ENCODE assay signal across 13 cellular contexts in the genomic region with DNA sequence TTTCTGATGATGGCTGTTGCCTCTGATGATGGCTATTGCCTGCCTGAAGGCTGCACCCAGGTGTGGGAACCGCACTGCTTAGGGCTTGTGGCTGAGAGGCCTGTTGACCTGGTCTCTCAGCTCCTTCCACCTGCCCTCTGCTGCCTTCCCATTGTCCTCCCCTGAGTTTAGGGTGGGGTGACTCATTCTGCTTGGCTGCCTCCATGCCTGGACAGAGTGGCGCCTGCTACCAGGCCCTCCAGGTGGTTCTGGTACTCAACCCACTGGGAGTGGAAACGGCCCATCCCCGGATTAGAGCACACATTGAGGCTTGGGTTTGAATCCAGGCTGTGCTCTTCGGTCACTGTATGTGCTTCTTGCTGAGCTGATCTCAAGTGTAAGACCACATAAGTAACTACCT.
A peak's percentile ranks its signal among the peaks of the same experiment; 100 is the strongest.
DNase-seq lines count a peak whose midpoint lies in the region; TF ChIP-seq lines count a peak whose summit lies in the region.
"Had no signal": no experiment of that assay in that cellular context is flagged by ENCODE, and none has a peak within 500 bp of the region (broad histone marks: within the 10 kb centered on the region; RNA-seq: fewer than 3 reads in every experiment).

No MANE protein-coding gene starts in this region.

- no peaks in the 10 kb centered on the region for H3K36me3 ChIP-seq in H7 (replicated peaks; ENCODE audit: control insufficient read depth, insufficient read depth, low read length)
- H3K36me3 ChIP-seq in thyroid gland, result no peaks in the 10 kb centered on the region
- H3K36me3 ChIP-seq: MG63 had no signal

- TF ChIP-seq CTCF in thyroid gland (IDR thresholded peaks at IDR 0.05), result no peak

- H3K4me3 ChIP-seq in H7 (ENCODE audit: insufficient read depth, low read depth, low read length) (no peak overlapping the region), thyroid gland (replicated peaks in 1 of 3) (no peak overlapping the region)
- H3K4me3 ChIP-seq: MG63 had no signal

- no peak overlapping the region for H3K4me3 Mint-ChIP-seq in activated T-helper 2 cell treated with anti-CD3 and anti-CD28 coated beads, Interferon-gamma antibody, Interleukin-2, Interleukin-4, amounts not matched to agents 10 μg/mL and 5 μg/mL and 100 μg/mL, durations not matched to agents 14 hours and 24 hours and 36 hours (ENCODE audit: low read depth)
- H3K4me3 Mint-ChIP-seq: CD8-positive, alpha-beta memory T cell had no signal

- H3K27ac Mint-ChIP-seq in activated T-helper 2 cell treated with anti-CD3 and anti-CD28 coated beads, Interferon-gamma antibody, Interleukin-2, Interleukin-4, amounts not matched to agents 10 μg/mL and 5 μg/mL and 100 μg/mL, durations not matched to agents 14 hours and 24 hours and 36 hours, result no peak overlapping the region
- H3K27ac Mint-ChIP-seq: CD8-positive, alpha-beta memory T cell had no signal

- no peak overlapping the region for H3K27ac ChIP-seq in thyroid gland

- peaks cover 7% of the 10 kb centered on the region for H3K27me3 Mint-ChIP-seq in activated T-helper 2 cell treated with anti-CD3 and anti-CD28 coated beads, Interferon-gamma antibody, Interleukin-2, Interleukin-4, amounts not matched to agents 10 μg/mL and 5 μg/mL and 100 μg/mL, durations not matched to agents 14 hours and 24 hours and 36 hours (ENCODE audit: low read depth)

- H3K27me3 ChIP-seq in H7 (ENCODE audit: control insufficient read depth, insufficient read depth, low read length), result no peaks in the 10 kb centered on the region
- no peaks in the 10 kb centered on the region for H3K27me3 ChIP-seq in thyroid gland
- H3K27me3 ChIP-seq: MG63 had no signal

- TF ChIP-seq POLR2A in thyroid gland (IDR thresholded peaks at IDR 0.05), result no peak

- H3K4me1 Mint-ChIP-seq in activated T-helper 2 cell treated with anti-CD3 and anti-CD28 coated beads, Interferon-gamma antibody, Interleukin-2, Interleukin-4, amounts not matched to agents 10 μg/mL and 5 μg/mL and 100 μg/mL, durations not matched to agents 14 hours and 24 hours and 36 hours (ENCODE audit: low read depth), result no peaks in the 10 kb centered on the region

- H3K9me3 ChIP-seq in thyroid gland, result no peaks in the 10 kb centered on the region
- H3K9me3 ChIP-seq: MG63 had no signal

- WGBS in thyroid gland, 2 donors, result 88 to 95% methylated on average over 2 to 5 of the region's 5 CpGs

- H3K36me3 Mint-ChIP-seq in activated T-helper 2 cell treated with anti-CD3 and anti-CD28 coated beads, Interferon-gamma antibody, Interleukin-2, Interleukin-4, amounts not matched to agents 10 μg/mL and 5 μg/mL and 100 μg/mL, durations not matched to agents 14 hours and 24 hours and 36 hours (ENCODE audit: low read depth), result no peaks in the 10 kb centered on the region
- H3K36me3 Mint-ChIP-seq: CD8-positive, alpha-beta memory T cell had no signal

- H3K9me3 Mint-ChIP-seq in activated T-helper 2 cell treated with anti-CD3 and anti-CD28 coated beads, Interferon-gamma antibody, Interleukin-2, Interleukin-4, amounts not matched to agents 10 μg/mL and 5 μg/mL and 100 μg/mL, durations not matched to agents 14 hours and 24 hours and 36 hours, result no peaks in the 10 kb centered on the region

- intact Hi-C loops in thyroid gland (cut with DNase I), result no loop called here
- intact Hi-C loops in activated T-helper 2 cell treated with anti-CD3 and anti-CD28 coated beads, Interferon-gamma antibody, Interleukin-2, Interleukin-4, amounts not matched to agents 10 μg/mL and 5 μg/mL and 100 μg/mL, durations not matched to agents 14 hours and 24 hours and 36 hours (cut with micrococcal nuclease), result no loop called here

- DNase-seq in H7 (peak; percentile 6), NCI-H146 treated with DMSO at 0.1 percent for 48 hours (lab: John Stamatoyannopoulos, UW; ENCODE audit: unreplicated experiment) (peak; percentile 69), SW480 (ENCODE audit: low spot score) (peak; percentile 28), islet precursor cell (peak; percentile 81), thyroid gland (no peak), NCI-H82 treated with DMSO at 0.1 percent for 48 hours (lab: John Stamatoyannopoulos, UW; ENCODE audit: unreplicated experiment) (no peak)
- no peak for DNase-seq in activated T-helper 2 cell treated with anti-CD3 and anti-CD28 coated beads, Interferon-gamma antibody, Interleukin-2, Interleukin-4, amounts not matched to agents 10 μg/mL and 5 μg/mL and 100 μg/mL, durations not matched to agents 14 hours and 24 hours and 36 hours (ENCODE audit: low spot score)
- DNase-seq: CD8-positive, alpha-beta memory T cell; KG1; MG63; NCI-H2081 treated with DMSO at 0.1 percent for 48 hours; NCI-H2227 treated with DMSO at 0.1 percent for 48 hours; NCI-H526 had no signal

- no peaks in the 10 kb centered on the region for H3K4me1 ChIP-seq in thyroid gland

Comparison
In these comparisons a context has a peak if more than half of its experiments do, and no peak if none do; other contexts are left out.
1. DNase-seq: peak in H7 (single experiment), NCI-H146 treated with DMSO at 0.1 percent for 48 hours (single experiment), SW480 (single experiment) and islet precursor cell (single experiment); none in thyroid gland (0 of 2), NCI-H82 treated with DMSO at 0.1 percent for 48 hours (single experiment) and activated T-helper 2 cell treated with anti-CD3 and anti-CD28 coated beads, Interferon-gamma antibody, Interleukin-2, Interleukin-4, amounts not matched to agents 10 μg/mL and 5 μg/mL and 100 μg/mL, durations not matched to agents 14 hours and 24 hours and 36 hours (single experiment).